ENCODE assay signal across 8 cellular contexts in the genomic region with DNA sequence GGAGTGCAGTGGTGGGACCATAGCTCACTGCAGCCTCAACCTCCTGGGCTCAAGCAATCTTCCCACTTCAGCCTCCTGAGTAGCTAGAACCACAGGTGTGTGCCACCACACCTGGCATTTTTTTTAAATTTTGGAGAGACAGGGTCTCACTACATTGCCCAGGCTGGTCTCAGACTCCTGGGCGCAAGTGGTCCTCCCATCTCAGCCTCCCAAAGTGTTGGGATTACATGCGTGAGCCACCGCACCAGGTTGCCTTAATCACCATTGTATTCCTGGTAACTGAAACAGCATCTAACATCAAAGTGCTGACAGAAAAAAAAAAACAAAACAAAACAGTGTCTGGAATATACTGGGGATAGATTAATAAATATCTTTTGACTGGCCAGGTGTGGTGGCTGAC.
"Had no signal": no experiment of that assay in that cellular context is flagged by ENCODE, and none has a peak within 500 bp of the region (broad histone marks: within the 10 kb centered on the region; RNA-seq: fewer than 3 reads in every experiment).

No MANE protein-coding gene starts in this region.

- H2AFZ ChIP-seq: GM23338 had no signal

- H3K27ac ChIP-seq: HL-60 had no signal

- ATAC-seq: GM23338, HepG2 had no signal

- FAIRE-seq: H1, H54, HepG2 had no signal

- H3K4me2 ChIP-seq: GM23338 had no signal

- H3K4me3 ChIP-seq: GM23338 had no signal

- DNase-seq: H9, HCEC 1CT, HFFc6 had no signal
